1 cellular context compared by ENCODE assay signal in genomic region chr6:20711518-20711917, GRCh38.
TF ChIP-seq lines count a peak whose summit lies in the region.

No MANE protein-coding gene starts in this region.

TF ChIP-seq in A549, 52 proteins besides CTCF, POLR2A, EP300 and RAD21:
- no peak for TF ChIP-seq CBX8 (IDR thresholded peaks at IDR 0.05)
- TF ChIP-seq PBX3 (IDR thresholded peaks at IDR 0.05), result no peak
- TF ChIP-seq NFE2L2 (conservative IDR thresholded peaks at IDR 0.05; ENCODE audit: low read length), result no peak
- TF ChIP-seq ZSCAN20 (CRISPR knock-in tag; IDR thresholded peaks at IDR 0.05), result no peak
- TF ChIP-seq TP53 (CRISPR knock-in tag; IDR thresholded peaks at IDR 0.05), result no peak
- no peak for TF ChIP-seq HOXA7 (CRISPR knock-in tag; IDR thresholded peaks at IDR 0.05)
- no peak for TF ChIP-seq SMC3 (IDR thresholded peaks at IDR 0.05)
- no peak for TF ChIP-seq ZFP36 (IDR thresholded peaks at IDR 0.05; ENCODE audit: borderline replicate concordance, partially characterized antibody)
- no peak for TF ChIP-seq FOSL2 (IDR thresholded peaks at IDR 0.05)
- TF ChIP-seq FOSL2 (CRISPR knock-in tag; IDR thresholded peaks at IDR 0.05), result no peak
- no peak for TF ChIP-seq SREBF2 (IDR thresholded peaks at IDR 0.05)
- no peak for TF ChIP-seq FOXS1 (CRISPR knock-in tag; IDR thresholded peaks at IDR 0.05)
- no peak for TF ChIP-seq ATOH8 (CRISPR knock-in tag; IDR thresholded peaks at IDR 0.05; ENCODE audit: low read depth)
- TF ChIP-seq HMGXB4 (CRISPR knock-in tag; IDR thresholded peaks at IDR 0.05; ENCODE audit: borderline replicate concordance), result no peak
- TF ChIP-seq RFX5 (IDR thresholded peaks at IDR 0.05), result no peak
- TF ChIP-seq CHD2 (IDR thresholded peaks at IDR 0.05; ENCODE audit: low read length, partially characterized antibody), result no peak
- TF ChIP-seq ESRRA (IDR thresholded peaks at IDR 0.05; ENCODE audit: borderline replicate concordance, low read length), result no peak
- no peak for TF ChIP-seq USF2 (IDR thresholded peaks at IDR 0.05)
- no peak for TF ChIP-seq JUNB (IDR thresholded peaks at IDR 0.05)
